ENCODE assay signal across 1 cellular context in genomic region chr12:68290126-68290525, GRCh38.
TF ChIP-seq lines count a peak whose summit lies in the region.

No MANE protein-coding gene starts in this region.

TF ChIP-seq in GM12878, 131 proteins besides CTCF, POLR2A, EP300 and RAD21 (continued from another document):
- TF ChIP-seq BCLAF1 (IDR thresholded peaks at IDR 0.05) (no peak), STAT3 (IDR thresholded peaks at IDR 0.05; ENCODE audit: low read depth, low read length) (0 out of 2 replicates have a peak, but pooled peaks have one; percentile 54), ESRRA (IDR thresholded peaks at IDR 0.05; ENCODE audit: low read length) (no peak), MTA2 (IDR thresholded peaks at IDR 0.05; ENCODE audit: low read depth) (peak; percentile 98), CREB1 (IDR thresholded peaks at IDR 0.05; ENCODE audit: low read depth) (peak; percentile 60), RBBP5 (conservative IDR thresholded peaks at IDR 0.05) (no peak), ATF3 (IDR thresholded peaks at IDR 0.05; ENCODE audit: borderline replicate concordance, extremely low read depth, low read depth, low read length) (no peak), IKZF2 (IDR thresholded peaks at IDR 0.05) (peak; percentile 64 to 88; a peak in 3 of 4 replicates), SP1 (IDR thresholded peaks at IDR 0.05; ENCODE audit: low read depth, low read length) (peak; percentile 72), FOS (IDR thresholded peaks at IDR 0.05; ENCODE audit: borderline replicate concordance, extremely low read depth, insufficient read length) (no peak)
